ENCODE assay signal across 2 cellular contexts in genomic region chr22:44442856-44443595, GRCh38.
A peak's percentile ranks its signal among the peaks of the same experiment; 100 is the strongest.
TF ChIP-seq lines count a peak whose summit lies in the region.

No MANE protein-coding gene starts in this region.

TF ChIP-seq in liver, 16 proteins besides CTCF, POLR2A, EP300 and RAD21:
- TF ChIP-seq JUND (IDR thresholded peaks at IDR 0.05), result no peak
- TF ChIP-seq NR2F2 (IDR thresholded peaks at IDR 0.05), result peak; percentile 27
- TF ChIP-seq FOXA1 (IDR thresholded peaks at IDR 0.05), result no peak
- TF ChIP-seq MAX (IDR thresholded peaks at IDR 0.05), result no peak
- TF ChIP-seq TAF1 (conservative IDR thresholded peaks at IDR 0.05), result no peak
- TF ChIP-seq ATF3 (IDR thresholded peaks at IDR 0.05), result no peak

TF ChIP-seq in HepG2, 621 proteins besides CTCF, POLR2A, EP300 and RAD21:
- no peak for TF ChIP-seq STAT5B (CRISPR knock-in tag; IDR thresholded peaks at IDR 0.05)
- no peak for TF ChIP-seq RBAK (CRISPR knock-in tag; IDR thresholded peaks at IDR 0.05)
- no peak for TF ChIP-seq PCBP1 (IDR thresholded peaks at IDR 0.05; ENCODE audit: borderline replicate concordance, low read depth, low read length)
- no peak for TF ChIP-seq ZNF235 (CRISPR knock-in tag; IDR thresholded peaks at IDR 0.05; ENCODE audit: borderline replicate concordance)
- TF ChIP-seq ZNF841 (CRISPR knock-in tag; IDR thresholded peaks at IDR 0.05; ENCODE audit: borderline replicate concordance), result no peak
- TF ChIP-seq ZNF572 (CRISPR knock-in tag; IDR thresholded peaks at IDR 0.05), result no peak
- no peak for TF ChIP-seq KAT8 (CRISPR knock-in tag; IDR thresholded peaks at IDR 0.05)
- TF ChIP-seq ZNF17 (CRISPR knock-in tag; IDR thresholded peaks at IDR 0.05), result no peak
- no peak for TF ChIP-seq HNRNPLL (IDR thresholded peaks at IDR 0.05; ENCODE audit: low read depth, low read length, poor library complexity, severe bottlenecking)
- no peak for TF ChIP-seq NPAS2 (CRISPR knock-in tag; IDR thresholded peaks at IDR 0.05; ENCODE audit: borderline replicate concordance)
- no peak for TF ChIP-seq AFF4 (CRISPR knock-in tag; IDR thresholded peaks at IDR 0.05)
- TF ChIP-seq ZKSCAN8 (CRISPR knock-in tag; IDR thresholded peaks at IDR 0.05; ENCODE audit: borderline replicate concordance), result no peak
- no peak for TF ChIP-seq DBP (CRISPR knock-in tag; IDR thresholded peaks at IDR 0.05; ENCODE audit: not compliant biosample characterization)
- TF ChIP-seq NFATC3 (CRISPR knock-in tag; IDR thresholded peaks at IDR 0.05), result no peak
- TF ChIP-seq HIC2 (CRISPR knock-in tag; IDR thresholded peaks at IDR 0.05; ENCODE audit: low read depth), result no peak
- TF ChIP-seq ZNF512B (CRISPR knock-in tag; IDR thresholded peaks at IDR 0.05; ENCODE audit: borderline replicate concordance), result no peak
- TF ChIP-seq TBX3 (IDR thresholded peaks at IDR 0.05; ENCODE audit: borderline replicate concordance), result no peak
- TF ChIP-seq ZNF768 (CRISPR knock-in tag; IDR thresholded peaks at IDR 0.05), result no peak
